ENCODE assay signal across 19 cellular contexts in the genomic region with DNA sequence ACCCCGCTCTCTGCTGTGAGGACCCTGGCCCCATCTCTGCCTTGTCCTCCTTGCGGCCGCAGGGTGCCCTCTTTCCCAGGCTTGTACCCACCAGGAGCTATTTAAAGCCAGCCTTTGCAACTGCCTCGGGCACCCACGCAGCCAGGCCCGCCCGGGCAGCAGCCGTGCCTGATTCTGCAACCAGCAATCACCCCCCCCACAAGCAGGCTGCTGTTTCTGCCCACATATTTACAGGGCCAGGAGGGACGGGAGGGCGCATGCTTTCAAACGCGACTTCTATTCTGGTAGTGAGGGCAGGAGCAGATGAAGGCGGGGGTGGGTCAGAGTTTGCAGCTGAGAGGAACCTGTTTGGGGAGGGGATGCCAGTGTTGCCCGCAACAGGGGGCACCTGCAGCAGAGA. TPM values are rescaled to one million over a fixed set of nuclear protein-coding genes. Genes with fewer than 3 reads are reported as not detected.
DNase-seq lines count a peak whose midpoint lies in the region; ATAC-seq and TF ChIP-seq lines count a peak whose summit lies in the region.
"Had no signal": no experiment of that assay in that cellular context is flagged by ENCODE, and none has a peak within 500 bp of the region (broad histone marks: within the 10 kb centered on the region; RNA-seq: fewer than 3 reads in every experiment).

No MANE protein-coding gene starts in this region.

- no peak overlapping the region for H3K4me3 Mint-ChIP-seq in neural progenitor cell
- H3K4me3 Mint-ChIP-seq: CD14-positive monocyte had no signal

- no peak for DNase-seq in heart right ventricle
- no peak for DNase-seq in neural progenitor cell (ENCODE audit: low spot score)
- no peak for DNase-seq in stimulated activated naive CD8-positive, alpha-beta T cell treated with anti-CD3 and anti-CD28 coated beads, Interleukin-15, Interleukin-2, amounts not matched to agents 100 U/mL and 50 U/mL, for 24 hours
- DNase-seq in midbrain (lab: John Stamatoyannopoulos, UW): no peak
- DNase-seq: DND-41, HCEC 1CT, MM.1S, NCI-H1092, NCI-H2081 treated with DMSO at 0.1 percent for 48 hours, NCI-H446 treated with DMSO at 0.1 percent for 48 hours, NCI-H69 had no signal

- no peaks in the 10 kb centered on the region for H3K4me1 Mint-ChIP-seq in neural progenitor cell
- H3K4me1 Mint-ChIP-seq: CD14-positive monocyte had no signal

- no peak overlapping the region for H2AFZ ChIP-seq in neural progenitor cell (replicated peaks)

- intact Hi-C loops in heart right ventricle (cut with DNase I): no loop called here

- H3K4me2 ChIP-seq in BLaER1 (peak overlapping the region; percentile 99), neural progenitor cell (no peak overlapping the region)

- POLR2A ChIA-PET in HEK293 (lab: Yijun Ruan, JAX): no interaction called here

- 72% methylated on average over 14 of the region's 14 CpGs for WGBS in heart right ventricle, 2 donors

- peak in 7 of 8 donors; percentile 27 to 75 (median 54) for ATAC-seq in heart right ventricle
- no peak for ATAC-seq in stimulated activated naive CD8-positive, alpha-beta T cell treated with anti-CD3 and anti-CD28 coated beads, Interleukin-15, Interleukin-2, amounts not matched to agents 100 U/mL and 50 U/mL, for 24 hours
- ATAC-seq in HG02870 (IDR thresholded peaks at IDR 0.05; ENCODE audit: unreplicated experiment): no peak
- no peak for ATAC-seq in GM21381 (IDR thresholded peaks at IDR 0.05; ENCODE audit: unreplicated experiment)
- ATAC-seq: Panc1 had no signal

- peak overlapping the region; percentile 45 for H3K4me3 ChIP-seq in BLaER1
- H3K4me3 ChIP-seq in HEK293 (ENCODE audit: low read depth, low read length): no peak overlapping the region
- H3K4me3 ChIP-seq in heart right ventricle: no peak overlapping the region
- H3K4me3 ChIP-seq in neural progenitor cell: no peak overlapping the region

- no peaks in the 10 kb centered on the region for H3K36me3 Mint-ChIP-seq in neural progenitor cell
- H3K36me3 Mint-ChIP-seq: CD14-positive monocyte had no signal

- no peaks in the 10 kb centered on the region for H3K36me3 ChIP-seq in BLaER1
- H3K36me3 ChIP-seq in HEK293 (ENCODE audit: control insufficient read depth in 2 of 2, insufficient read depth in 1 of 2, low read length in 2 of 2): no peaks in the 10 kb centered on the region
- no peaks in the 10 kb centered on the region for H3K36me3 ChIP-seq in heart right ventricle
- no peaks in the 10 kb centered on the region for H3K36me3 ChIP-seq in neural progenitor cell

- peak overlapping the region; percentile 97 for H3K27ac ChIP-seq in BLaER1
- no peak overlapping the region for H3K27ac ChIP-seq in HEK293 (ENCODE audit: extremely low read depth, low read depth, low read length)
- H3K27ac ChIP-seq in heart right ventricle: peak overlapping the region in 1 of 10 donors; percentile 47
- no peak overlapping the region for H3K27ac ChIP-seq in neural progenitor cell

- CTCF ChIA-PET in HEK293 (lab: Yijun Ruan, JAX): interaction anchor here (0.6 to 4.1 kb wide), 2 partner anchors 13 to 16 kb away, joined by 3 to 35 read pairs; no protein-coding TSS in a partner anchor

- H3K27me3 ChIP-seq in BLaER1 (no peaks in the 10 kb centered on the region), heart right ventricle (no peaks in the 10 kb centered on the region), neural progenitor cell (no peaks in the 10 kb centered on the region)

- H3K9me3 Mint-ChIP-seq in neural progenitor cell: no peaks in the 10 kb centered on the region
- H3K9me3 Mint-ChIP-seq: CD14-positive monocyte had no signal

- peaks cover 4% of the 10 kb centered on the region for H3K27me3 Mint-ChIP-seq in neural progenitor cell (ENCODE audit: insufficient read depth, low read depth)

- peak overlapping the region; percentile 62 for H3K9ac ChIP-seq in BLaER1
- no peak overlapping the region for H3K9ac ChIP-seq in neural progenitor cell

- H3K27ac Mint-ChIP-seq in neural progenitor cell: peak overlapping the region; percentile 81
- H3K27ac Mint-ChIP-seq: CD14-positive monocyte had no signal

- TF ChIP-seq CTCF in HEK293 (tag by site-specific recombination; IDR thresholded peaks at IDR 0.05) (no peak), heart right ventricle (IDR thresholded peaks at IDR 0.05) (no peak), neural progenitor cell (IDR thresholded peaks at IDR 0.05) (no peak)

- H3F3A ChIP-seq in neural progenitor cell (ENCODE audit: low read depth): no peaks in the 10 kb centered on the region

- H4K20me1 ChIP-seq in BLaER1: no peaks in the 10 kb centered on the region
- H4K20me1 ChIP-seq in neural progenitor cell (ENCODE audit: low read depth): no peaks in the 10 kb centered on the region

- no peaks in the 10 kb centered on the region for H3K9me3 ChIP-seq in BLaER1
- H3K9me3 ChIP-seq in HEK293 (ENCODE audit: control insufficient read depth, insufficient read depth, low read depth, low read length): no peaks in the 10 kb centered on the region
- no peaks in the 10 kb centered on the region for H3K9me3 ChIP-seq in heart right ventricle
- no peaks in the 10 kb centered on the region for H3K9me3 ChIP-seq in neural progenitor cell (ENCODE audit: low read depth)

- peaks cover 66% of the 10 kb centered on the region for H3K4me1 ChIP-seq in BLaER1
- H3K4me1 ChIP-seq in HEK293 (ENCODE audit: control insufficient read depth, insufficient read depth, low read length): no peaks in the 10 kb centered on the region
- H3K4me1 ChIP-seq in heart right ventricle: peaks cover 0 to 10% (median 0%) of the 10 kb centered on the region in 9 donors
- no peaks in the 10 kb centered on the region for H3K4me1 ChIP-seq in neural progenitor cell

- no peaks in the 10 kb centered on the region for H3K79me2 ChIP-seq in neural progenitor cell (ENCODE audit: low read depth)

TF ChIP-seq in HEK293, 187 proteins besides CTCF, POLR2A, EP300 and RAD21:
- TF ChIP-seq ZNF404 (tag by site-specific recombination; IDR thresholded peaks at IDR 0.05) (no peak), EGR2 (tag by site-specific recombination; IDR thresholded peaks at IDR 0.05; ENCODE audit: low read depth) (peak; percentile 49; the same call in 1 of the 2 replicates), WT1 (tag by site-specific recombination; IDR thresholded peaks at IDR 0.05) (no peak), ZIC2 (tag by site-specific recombination; IDR thresholded peaks at IDR 0.05) (no peak), ZNF211 (tag by site-specific recombination; IDR thresholded peaks at IDR 0.05; ENCODE audit: low read depth) (no peak), ZBTB20 (tag by site-specific recombination; IDR thresholded peaks at IDR 0.05) (no peak), SP7 (tag by site-specific recombination; IDR thresholded peaks at IDR 0.05) (no peak), ZNF785 (tag by site-specific recombination; IDR thresholded peaks at IDR 0.05) (no peak), ZFHX2 (tag by site-specific recombination; conservative IDR thresholded peaks at IDR 0.05) (peak; percentile 43; the same call in 1 of the 2 replicates), ZNF433 (tag by site-specific recombination; IDR thresholded peaks at IDR 0.05; ENCODE audit: low read depth) (no peak)

RNA-seq across cellular contexts. Expression of gene GABRD, which starts 13.6 kb away (rescaled TPM):
- total RNA-seq in heart right ventricle (1 to 10 TPM in 1 of 10 donors, under 1 TPM in 7, not detected in 2; 0.30 to 1.1 (median 0.44) TPM), neural progenitor cell (ENCODE audit: low replicate concordance) (0.31 and 0.45 TPM in 2 replicates)
- polyA plus RNA-seq in heart right ventricle: 1 to 10 TPM in 1 of 2 donors, under 1 TPM in 1; 0.87 to 1.0 TPM
- total RNA-seq: LHCN-M2 had no signal
- polyA plus RNA-seq: CD14-positive monocyte had no signal

RNA-seq across cellular contexts. Expression of gene PRKCZ, which starts 17.5 kb away (rescaled TPM):
- 10 to 100 TPM in 9 of 10 donors, 1 to 10 TPM in 1; 8.4 to 17.8 (median 14.2) TPM for total RNA-seq in heart right ventricle
- polyA plus RNA-seq in heart right ventricle: 10 to 100 TPM; 14.6 to 18.4 TPM
- total RNA-seq in neural progenitor cell (ENCODE audit: low replicate concordance): 33.4 and 47.2 TPM in 2 replicates

RNA-seq across cellular contexts. Expression of gene CFAP74, which starts 29.2 kb away (rescaled TPM):
- not detected for total RNA-seq in heart right ventricle
- polyA plus RNA-seq in heart right ventricle: under 1 TPM in 1 of 2 donors, not detected in 1; 0.03 TPM
- total RNA-seq in neural progenitor cell (ENCODE audit: low replicate concordance): 0.19 TPM in 1 of 2 replicates, not detected in the other
- total RNA-seq: LHCN-M2, SK-MEL-5 had no signal
- polyA plus RNA-seq: CD14-positive monocyte had no signal

Comparison
In these comparisons a context has a peak if more than half of its experiments do, and no peak if none do; other contexts are left out.
1. ATAC-seq: peak in heart right ventricle (7 of 8); none in stimulated activated naive CD8-positive, alpha-beta T cell treated with anti-CD3 and anti-CD28 coated beads, Interleukin-15, Interleukin-2, amounts not matched to agents 100 U/mL and 50 U/mL, for 24 hours (single experiment), HG02870 (single experiment) and GM21381 (single experiment).